11 cellular contexts compared by ENCODE assay signal in genomic region chr10:13705526-13706169, GRCh38.
DNase-seq lines count a peak whose midpoint lies in the region; ATAC-seq, FAIRE-seq and TF ChIP-seq lines count a peak whose summit lies in the region.
"Had no signal": no experiment of that assay in that cellular context is flagged by ENCODE, and none has a peak within 500 bp of the region (broad histone marks: within the 10 kb centered on the region; RNA-seq: fewer than 3 reads in every experiment).

No MANE protein-coding gene starts in this region.

- H3K18ac ChIP-seq in mesendoderm (ENCODE audit: low read length) = no peak overlapping the region

- no peak overlapping the region for H3K23ac ChIP-seq in mesendoderm (ENCODE audit: low read length)

- H3K4me3 Mint-ChIP-seq in endothelial cell (ENCODE audit: unreplicated experiment) = peak overlapping the region; percentile 92

- no peaks in the 10 kb centered on the region for H3K9me3 ChIP-seq in A549
- H3K9me3 ChIP-seq: adrenal gland had no signal

- no peaks in the 10 kb centered on the region for H3K27me3 ChIP-seq in mesendoderm (ENCODE audit: insufficient read depth, low read length, poor library complexity)
- H3K27me3 ChIP-seq: adrenal gland had no signal

- no peak for TF ChIP-seq CTCF in A549 (IDR thresholded peaks at IDR 0.05)
- no peak for TF ChIP-seq CTCF in endothelial cell (IDR thresholded peaks at IDR 0.05; ENCODE audit: unreplicated experiment)

- H2BK120ac ChIP-seq in mesendoderm (ENCODE audit: low read depth, low read length) = no peak overlapping the region

- peaks cover 19% of the 10 kb centered on the region for H3K4me1 ChIP-seq in A549
- H3K4me1 ChIP-seq in mesendoderm (ENCODE audit: control insufficient read depth, low read depth, low read length) = peaks cover 10% of the 10 kb centered on the region

- H3K9me3 Mint-ChIP-seq in endothelial cell (ENCODE audit: unreplicated experiment) = no peaks in the 10 kb centered on the region

- H3K4me3 ChIP-seq in A549 (no peak overlapping the region), mesendoderm (ENCODE audit: low read length) (no peak overlapping the region)

- peaks cover 24% of the 10 kb centered on the region for H3K36me3 Mint-ChIP-seq in endothelial cell (ENCODE audit: low read depth, unreplicated experiment)

- CTCF ChIA-PET in A549 (lab: Yijun Ruan, JAX) = interaction anchor here (1.8 to 2.9 kb wide), 3 partner anchors 13 to 33 kb away, joined by 4 to 8 read pairs (median 6); no protein-coding TSS in a partner anchor

- H3K4ac ChIP-seq in mesendoderm (ENCODE audit: low read depth, low read length) = no peak overlapping the region

- H4K8ac ChIP-seq in mesendoderm (ENCODE audit: low read depth, low read length) = no peak overlapping the region

- no peak overlapping the region for H2BK5ac ChIP-seq in mesendoderm (ENCODE audit: low read length)

- H3K79me1 ChIP-seq in mesendoderm (ENCODE audit: low read length) = no peaks in the 10 kb centered on the region

- H2AK5ac ChIP-seq in mesendoderm (ENCODE audit: low read length) = no peak overlapping the region

- POLR2A ChIA-PET in A549 (lab: Yijun Ruan, JAX) = no interaction called here

- WGBS in A549 (ENCODE audit: missing lambda C conversion rate) = 95% methylated on average over 8 of the region's 10 CpGs
- no CpG with 5 or more reads among the region's 10 CpGs for WGBS in mesendoderm (ENCODE audit: extremely low coverage, insufficient coverage, low lambda C conversion rate)

- peak overlapping the region; percentile 17 for H3K56ac ChIP-seq in mesendoderm (ENCODE audit: low read length)

- H2BK15ac ChIP-seq in mesendoderm (replicated peaks; ENCODE audit: low read depth) = no peak overlapping the region

- no peak for TF ChIP-seq RAD21 in A549 (conservative IDR thresholded peaks at IDR 0.05 in 1 of 2, IDR thresholded peaks at IDR 0.05 in 1 of 2)

- no peaks in the 10 kb centered on the region for H3K27me3 Mint-ChIP-seq in endothelial cell (ENCODE audit: unreplicated experiment)

- TF ChIP-seq POLR2A in A549 (IDR thresholded peaks at IDR 0.05; ENCODE audit: low read length) = no peak

- no peak for FAIRE-seq in A549 (lab: Jason Lieb, UNC)

- DNase-seq in A549 (ENCODE audit: low read depth in 1 of 2, low spot score in 1 of 2) (no peak), OCI-M1 (lab: John Stamatoyannopoulos, UW) (peak; percentile 43), endothelial cell (ENCODE audit: low spot score) (no peak), mesendoderm (no peak), GOT3 (lab: John Stamatoyannopoulos, UW) (no peak), HCEC 1CT (no peak)
- DNase-seq: activated CD4-positive, alpha-beta T cell treated with anti-CD3 and anti-CD28 coated beads, Interleukin-2, amount 50 U/mL, for 48 hours; adrenal gland; nucleus accumbens had no signal

- H3K4me1 Mint-ChIP-seq in endothelial cell (ENCODE audit: unreplicated experiment) = peaks cover 73% of the 10 kb centered on the region

- H4K5ac ChIP-seq in mesendoderm (ENCODE audit: low read length) = no peak overlapping the region

- peak overlapping the region; percentile 83 for H3K9ac ChIP-seq in mesendoderm (ENCODE audit: low read length)

- ATAC-seq in A549 = no peak
- no peak for ATAC-seq in GM21367 (IDR thresholded peaks at IDR 0.05; ENCODE audit: unreplicated experiment)
- ATAC-seq in GM19328 (IDR thresholded peaks at IDR 0.05; ENCODE audit: unreplicated experiment) = no peak

- H3K36me3 ChIP-seq in mesendoderm (ENCODE audit: control insufficient read depth, insufficient read depth, low read length) = peaks cover 4% of the 10 kb centered on the region

- peaks cover 2% of the 10 kb centered on the region for H3K79me2 ChIP-seq in mesendoderm (ENCODE audit: control insufficient read depth, insufficient read depth, low read length)

- no peak overlapping the region for H3K27ac Mint-ChIP-seq in endothelial cell (ENCODE audit: unreplicated experiment)

- H3K4me2 ChIP-seq in A549 (peak overlapping the region; percentile 91; the same call in 2 of the 3 replicates), mesendoderm (ENCODE audit: low read length) (no peak overlapping the region)

- no peak for TF ChIP-seq EP300 in A549 (IDR thresholded peaks at IDR 0.05)

- H3K27ac ChIP-seq in A549 (no peak overlapping the region), mesendoderm (ENCODE audit: low read depth, low read length) (no peak overlapping the region)
- H3K27ac ChIP-seq: adrenal gland had no signal

TF ChIP-seq in A549, 52 proteins besides CTCF, POLR2A, EP300 and RAD21:
- TF ChIP-seq ZFP36 (IDR thresholded peaks at IDR 0.05; ENCODE audit: borderline replicate concordance, partially characterized antibody) = no peak
- TF ChIP-seq FOXS1 (CRISPR knock-in tag; IDR thresholded peaks at IDR 0.05) = no peak
- TF ChIP-seq HOXB13 (CRISPR knock-in tag; IDR thresholded peaks at IDR 0.05; ENCODE audit: low read depth) = no peak
- TF ChIP-seq PBX3 (IDR thresholded peaks at IDR 0.05) = no peak
- no peak for TF ChIP-seq ZNF302 (CRISPR knock-in tag; IDR thresholded peaks at IDR 0.05)
- no peak for TF ChIP-seq SREBF2 (IDR thresholded peaks at IDR 0.05)
- TF ChIP-seq, protein P1, sequence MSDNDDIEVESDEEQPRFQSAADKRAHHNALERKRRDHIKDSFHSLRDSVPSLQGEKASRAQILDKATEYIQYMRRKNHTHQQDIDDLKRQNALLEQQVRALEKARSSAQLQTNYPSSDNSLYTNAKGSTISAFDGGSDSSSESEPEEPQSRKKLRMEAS (IDR thresholded peaks at IDR 0.05) = no peak
- no peak for TF ChIP-seq CHD2 (IDR thresholded peaks at IDR 0.05; ENCODE audit: low read length, partially characterized antibody)
- no peak for TF ChIP-seq E2F6 (IDR thresholded peaks at IDR 0.05; ENCODE audit: borderline replicate concordance, low read depth)
- no peak for TF ChIP-seq SMC3 (IDR thresholded peaks at IDR 0.05)
- no peak for TF ChIP-seq ELK1 (IDR thresholded peaks at IDR 0.05; ENCODE audit: low read depth, low read length)
